In the genomic region with DNA sequence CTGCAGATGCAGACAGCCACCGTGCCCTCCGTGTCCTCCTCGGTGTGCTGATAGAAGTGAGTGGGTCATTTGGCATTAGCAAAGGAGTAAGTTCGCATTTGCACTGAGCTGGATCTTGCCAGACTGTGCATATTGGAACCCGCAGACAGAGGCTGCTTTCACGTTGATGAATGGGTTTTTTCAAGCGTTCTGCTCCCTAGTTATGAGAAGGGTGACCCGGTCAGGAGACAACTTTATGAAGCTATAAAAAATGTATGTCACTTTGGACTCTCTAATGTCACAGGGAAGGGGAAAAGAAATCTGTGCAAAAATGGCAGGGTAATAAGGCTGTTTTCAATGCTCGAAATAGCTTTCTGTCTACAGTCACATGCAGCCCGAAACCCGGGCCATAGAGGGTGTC, we compare ENCODE assay signal across 12 cellular contexts.
DNase-seq lines count a peak whose midpoint lies in the region; ATAC-seq and TF ChIP-seq lines count a peak whose summit lies in the region.
"Had no signal": no experiment of that assay in that cellular context is flagged by ENCODE, and none has a peak within 500 bp of the region (broad histone marks: within the 10 kb centered on the region; RNA-seq: fewer than 3 reads in every experiment).

No MANE protein-coding gene starts in this region.

- peak overlapping the region in 1 of 3 experiments; percentile 3 for H3K4me3 Mint-ChIP-seq in nephron
- H3K4me3 Mint-ChIP-seq in activated T-helper 2 cell treated with anti-CD3 and anti-CD28 coated beads, Interferon-gamma antibody, Interleukin-2, Interleukin-4, amounts not matched to agents 10 μg/mL and 5 μg/mL and 100 μg/mL, durations not matched to agents 14 hours and 24 hours and 36 hours (ENCODE audit: low read depth), result no peak overlapping the region
- H3K4me3 Mint-ChIP-seq: B cell; CD8-positive, alpha-beta T cell had no signal

- peak in 1 of 2 experiments; percentile 11 for DNase-seq in SJCRH30
- DNase-seq in globus pallidus (ENCODE audit: low spot score), result peak; percentile 2
- DNase-seq in activated T-helper 2 cell treated with anti-CD3 and anti-CD28 coated beads, Interferon-gamma antibody, Interleukin-2, Interleukin-4, amounts not matched to agents 10 μg/mL and 5 μg/mL and 100 μg/mL, durations not matched to agents 14 hours and 24 hours and 36 hours (ENCODE audit: low spot score), result no peak
- DNase-seq in NCI-H2107 treated with DMSO at 0.1 percent for 48 hours (lab: John Stamatoyannopoulos, UW; ENCODE audit: unreplicated experiment), result no peak
- DNase-seq: CD8-positive, alpha-beta T cell; COR-L47 had no signal

- ATAC-seq in HG02852 (IDR thresholded peaks at IDR 0.05; ENCODE audit: unreplicated experiment), result no peak
- ATAC-seq: CD8-positive, alpha-beta T cell had no signal

- no peaks in the 10 kb centered on the region for H3K36me3 Mint-ChIP-seq in nephron (ENCODE audit: low read depth)
- no peaks in the 10 kb centered on the region for H3K36me3 Mint-ChIP-seq in activated T-helper 2 cell treated with anti-CD3 and anti-CD28 coated beads, Interferon-gamma antibody, Interleukin-2, Interleukin-4, amounts not matched to agents 10 μg/mL and 5 μg/mL and 100 μg/mL, durations not matched to agents 14 hours and 24 hours and 36 hours (ENCODE audit: low read depth)
- H3K36me3 Mint-ChIP-seq: CD8-positive, alpha-beta T cell had no signal

- intact Hi-C loops in activated T-helper 2 cell treated with anti-CD3 and anti-CD28 coated beads, Interferon-gamma antibody, Interleukin-2, Interleukin-4, amounts not matched to agents 10 μg/mL and 5 μg/mL and 100 μg/mL, durations not matched to agents 14 hours and 24 hours and 36 hours (cut with micrococcal nuclease), result no loop called here

- H3K4me1 Mint-ChIP-seq in nephron, result peaks cover 19% of the 10 kb centered on the region
- H3K4me1 Mint-ChIP-seq in activated T-helper 2 cell treated with anti-CD3 and anti-CD28 coated beads, Interferon-gamma antibody, Interleukin-2, Interleukin-4, amounts not matched to agents 10 μg/mL and 5 μg/mL and 100 μg/mL, durations not matched to agents 14 hours and 24 hours and 36 hours (ENCODE audit: low read depth), result no peaks in the 10 kb centered on the region
- H3K4me1 Mint-ChIP-seq: B cell had no signal

- H3K9me3 ChIP-seq in SJCRH30 (replicated peaks), result no peaks in the 10 kb centered on the region
- H3K9me3 ChIP-seq: BLaER1 treated with 17β-estradiol and CSF1 and Interleukin-3, amounts not matched to agents 10 nM and 100 nM; HAP-1 had no signal

- H3K4me3 ChIP-seq in SJCRH30, result no peak overlapping the region
- H3K4me3 ChIP-seq: BLaER1 treated with 17β-estradiol and CSF1 and Interleukin-3, amounts not matched to agents 10 nM and 100 nM; HAP-1 had no signal

- no peaks in the 10 kb centered on the region for H3K27me3 Mint-ChIP-seq in nephron (ENCODE audit: low read depth)
- no peaks in the 10 kb centered on the region for H3K27me3 Mint-ChIP-seq in activated T-helper 2 cell treated with anti-CD3 and anti-CD28 coated beads, Interferon-gamma antibody, Interleukin-2, Interleukin-4, amounts not matched to agents 10 μg/mL and 5 μg/mL and 100 μg/mL, durations not matched to agents 14 hours and 24 hours and 36 hours (ENCODE audit: low read depth)
- H3K27me3 Mint-ChIP-seq: B cell had no signal

- H3K27ac Mint-ChIP-seq in nephron, result peak overlapping the region in 2 of 3 experiments; percentile 42 to 85
- no peak overlapping the region for H3K27ac Mint-ChIP-seq in activated T-helper 2 cell treated with anti-CD3 and anti-CD28 coated beads, Interferon-gamma antibody, Interleukin-2, Interleukin-4, amounts not matched to agents 10 μg/mL and 5 μg/mL and 100 μg/mL, durations not matched to agents 14 hours and 24 hours and 36 hours
- H3K27ac Mint-ChIP-seq: B cell; CD8-positive, alpha-beta T cell had no signal

- TF ChIP-seq CTCF in nephron (IDR thresholded peaks at IDR 0.05; ENCODE audit: unreplicated experiment in 3 of 3), result no peak

- peak overlapping the region; percentile 47; the same call in 1 of the 2 replicates for H3K27ac ChIP-seq in SJCRH30
- H3K27ac ChIP-seq: BLaER1 treated with 17β-estradiol and CSF1 and Interleukin-3, amounts not matched to agents 10 nM and 100 nM; HL-60 had no signal

- no peaks in the 10 kb centered on the region for H3K36me3 ChIP-seq in SJCRH30
- H3K36me3 ChIP-seq: BLaER1 treated with 17β-estradiol and CSF1 and Interleukin-3, amounts not matched to agents 10 nM and 100 nM; HAP-1 had no signal

- H3K4me1 ChIP-seq in SJCRH30, result peaks cover 17% of the 10 kb centered on the region
- H3K4me1 ChIP-seq: BLaER1 treated with 17β-estradiol and CSF1 and Interleukin-3, amounts not matched to agents 10 nM and 100 nM; HAP-1 had no signal

- H3K27me3 ChIP-seq in SJCRH30, result no peaks in the 10 kb centered on the region
- H3K27me3 ChIP-seq: BLaER1 treated with 17β-estradiol and CSF1 and Interleukin-3, amounts not matched to agents 10 nM and 100 nM had no signal

- H3K9me3 Mint-ChIP-seq in nephron, result no peaks in the 10 kb centered on the region
- H3K9me3 Mint-ChIP-seq in activated T-helper 2 cell treated with anti-CD3 and anti-CD28 coated beads, Interferon-gamma antibody, Interleukin-2, Interleukin-4, amounts not matched to agents 10 μg/mL and 5 μg/mL and 100 μg/mL, durations not matched to agents 14 hours and 24 hours and 36 hours, result peaks cover 4% of the 10 kb centered on the region
